ENCODE assay signal across 17 cellular contexts in the genomic region with DNA sequence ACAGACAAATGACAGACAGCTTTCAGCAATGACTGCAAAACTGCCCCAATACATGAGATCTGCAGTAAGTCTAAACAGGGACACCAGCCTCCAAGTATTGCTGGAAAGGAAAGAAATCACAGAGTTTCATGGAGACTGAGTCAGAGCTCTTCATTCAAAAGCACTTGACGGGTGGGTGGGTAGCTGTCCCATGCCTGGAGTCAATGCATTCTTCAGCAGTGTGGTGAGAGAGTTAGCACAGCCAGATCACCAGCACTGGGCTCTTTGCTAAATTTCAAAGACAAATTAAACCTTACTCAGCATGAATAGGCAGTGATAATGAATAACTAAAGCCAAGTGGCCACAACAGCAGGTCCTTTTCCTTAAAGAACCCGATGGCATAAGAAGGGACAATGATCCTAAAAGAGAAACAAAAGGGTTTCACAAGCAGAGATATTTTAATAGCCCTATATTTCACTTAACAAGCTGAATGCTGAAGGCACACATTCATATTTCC.
A peak's percentile ranks its signal among the peaks of the same experiment; 100 is the strongest.
DNase-seq lines count a peak whose midpoint lies in the region; ATAC-seq, FAIRE-seq and TF ChIP-seq lines count a peak whose summit lies in the region.
"Had no signal": no experiment of that assay in that cellular context is flagged by ENCODE, and none has a peak within 500 bp of the region (broad histone marks: within the 10 kb centered on the region; RNA-seq: fewer than 3 reads in every experiment).

No MANE protein-coding gene starts in this region.

- TF ChIP-seq POLR2A in A549 (IDR thresholded peaks at IDR 0.05; ENCODE audit: low read length) (no peak), K562 (conservative IDR thresholded peaks at IDR 0.05) (no peak)

- WGBS in A549 (ENCODE audit: missing lambda C conversion rate), result 22% methylated on average over 2 of the region's 2 CpGs
- 4% methylated on average over 2 of the region's 2 CpGs for WGBS in K562 (ENCODE audit: insufficient coverage, low coverage, missing lambda C conversion rate)

- DNase-seq in A549 (ENCODE audit: low read depth in 1 of 2, low spot score in 1 of 2) (no peak), EH (ENCODE audit: low read depth) (peak; percentile 48), K562 (ENCODE audit: extremely low read depth in 1 of 4, low spot score in 3 of 4) (no peak), kidney tubule cell (ENCODE audit: low spot score) (peak; percentile 44), NCI-H187 (lab: John Stamatoyannopoulos, UW) (no peak), NCI-H2107 treated with DMSO at 0.1 percent for 48 hours (lab: John Stamatoyannopoulos, UW; ENCODE audit: unreplicated experiment) (no peak)
- DNase-seq in activated CD4-positive, alpha-beta T cell treated with anti-CD3 and anti-CD28 coated beads for 1 hour, result no peak
- DNase-seq in activated T-cell treated with anti-CD3 and anti-CD28 coated beads, Interleukin-2, amount 50 U/mL, for 48 hours, result no peak
- DNase-seq: 8988T; DMS79 treated with DMSO at 0.1 percent for 48 hours; HCEC 1CT; NCI-H1105; NCI-H2081 treated with DMSO at 0.1 percent for 48 hours; NCI-H748 treated with DMSO at 0.1 percent for 48 hours; NK-92 treated with Interleukin-12 subunit alpha and Interleukin-12 subunit beta, amount 100 ng/mL, for 24 hours; Peyer's patch had no signal

- no TSS peak for BruUV-seq in K562 (replicated peaks; lab: Mats Ljungman, UMichigan)

- H3K4me1 ChIP-seq in A549, result peaks cover 14% of the 10 kb centered on the region; the same call in 2 of the 3 replicates
- no peaks in the 10 kb centered on the region for H3K4me1 ChIP-seq in K562 (replicated peaks in 1 of 2; ENCODE audit: control insufficient read depth in 2 of 2, insufficient read depth in 2 of 2, low read length in 2 of 2)
- H3K4me1 ChIP-seq: Peyer's patch, SJSA1 had no signal

- H3K9ac ChIP-seq in K562 (ENCODE audit: insufficient read depth in 1 of 2, low read depth in 2 of 2, low read length in 2 of 2), result no peak overlapping the region

- H3K27ac ChIP-seq in A549 (no peak overlapping the region), K562 (ENCODE audit: extremely low read depth, low read depth, low read length) (no peak overlapping the region)
- H3K27ac ChIP-seq: Peyer's patch, SJSA1 had no signal

- no peak overlapping the region for H3K4me3 ChIP-seq in A549
- H3K4me3 ChIP-seq in K562, result no peak overlapping the region
- H3K4me3 ChIP-seq: Peyer's patch, SJSA1 had no signal

- no peaks in the 10 kb centered on the region for H4K20me1 ChIP-seq in K562 (replicated peaks; ENCODE audit: control insufficient read depth, insufficient read depth, low read length)

- H3K9me1 ChIP-seq in K562 (ENCODE audit: control insufficient read depth, insufficient read depth, low read length), result no peaks in the 10 kb centered on the region

- TF ChIP-seq CTCF in A549 (IDR thresholded peaks at IDR 0.05), result no peak
- no peak for TF ChIP-seq CTCF in K562 (IDR thresholded peaks at IDR 0.05 in 2 of 3, conservative IDR thresholded peaks at IDR 0.05 in 1 of 3; ENCODE audit: insufficient read depth in 2 of 3, low read depth in 1 of 3, low read length in 3 of 3)

- no peaks in the 10 kb centered on the region for H3K36me3 ChIP-seq in K562 (ENCODE audit: control insufficient read depth, insufficient read depth, low read length)
- H3K36me3 ChIP-seq: Peyer's patch, SJSA1 had no signal

- intact Hi-C loops in K562 (cut with micrococcal nuclease), result no loop called here

- H2AFZ ChIP-seq in K562 (ENCODE audit: low read depth, low read length), result no peak overlapping the region

- POLR2A ChIA-PET in A549 (lab: Yijun Ruan, JAX) (no interaction called here), K562 (lab: Yijun Ruan, JAX) (no interaction called here)

- ATAC-seq in A549 (no peak), K562 (no peak)

- H3K79me2 ChIP-seq in K562 (ENCODE audit: control insufficient read depth, insufficient read depth, low read length), result no peaks in the 10 kb centered on the region

- TF ChIP-seq EP300 in A549 (IDR thresholded peaks at IDR 0.05), result no peak
- no peak for TF ChIP-seq EP300 in K562 (IDR thresholded peaks at IDR 0.05; ENCODE audit: low read length)

- CTCF ChIA-PET in A549 (lab: Yijun Ruan, JAX) (interaction anchor here (1.5 to 2.2 kb wide), 2 partner anchors 14 to 98 kb away, joined by 4 to 5 read pairs; no protein-coding TSS in a partner anchor), K562 (lab: Yijun Ruan, JAX; ENCODE audit: low intra/inter-chr PET ratio) (no interaction called here)

- TF ChIP-seq RAD21 in A549 (conservative IDR thresholded peaks at IDR 0.05 in 1 of 2, IDR thresholded peaks at IDR 0.05 in 1 of 2), result no peak
- no peak for TF ChIP-seq RAD21 in K562 (CRISPR knock-in tag; conservative IDR thresholded peaks at IDR 0.05 in 1 of 2, IDR thresholded peaks at IDR 0.05 in 1 of 2)

- no peaks in the 10 kb centered on the region for H3K27me3 ChIP-seq in K562 (ENCODE audit: control insufficient read depth in 2 of 2, insufficient read depth in 2 of 2, low read length in 2 of 2)
- H3K27me3 ChIP-seq: Peyer's patch, SJSA1 had no signal

- FAIRE-seq in A549 (lab: Jason Lieb, UNC) (no peak), K562 (lab: Jason Lieb, UNC) (no peak)

- in situ Hi-C loops in K562 (cut with MboI), result no loop called here

- H3K9me3 ChIP-seq in A549 (peaks cover 23% of the 10 kb centered on the region), K562 (replicated peaks; ENCODE audit: control insufficient read depth, insufficient read depth, low read depth, low read length) (no peaks in the 10 kb centered on the region)
- H3K9me3 ChIP-seq: SJSA1 had no signal

- H3K4me2 ChIP-seq in A549 (no peak overlapping the region), K562 (ENCODE audit: insufficient read depth, low read length) (no peak overlapping the region)

TF ChIP-seq in A549, 52 proteins besides CTCF, POLR2A, EP300 and RAD21:
- TF ChIP-seq MAFK (IDR thresholded peaks at IDR 0.05; ENCODE audit: partially characterized antibody) (peak; percentile 59), FOSL2 (IDR thresholded peaks at IDR 0.05) (no peak), FOSL2 (CRISPR knock-in tag; IDR thresholded peaks at IDR 0.05) (no peak), RNF2 (IDR thresholded peaks at IDR 0.05; ENCODE audit: borderline replicate concordance, low read depth) (no peak), MYC (IDR thresholded peaks at IDR 0.05; ENCODE audit: borderline replicate concordance, low read length) (no peak), KDM1A (IDR thresholded peaks at IDR 0.05; ENCODE audit: low read depth) (no peak), HOXB5 (CRISPR knock-in tag; IDR thresholded peaks at IDR 0.05) (no peak)
- TF ChIP-seq, protein P1, sequence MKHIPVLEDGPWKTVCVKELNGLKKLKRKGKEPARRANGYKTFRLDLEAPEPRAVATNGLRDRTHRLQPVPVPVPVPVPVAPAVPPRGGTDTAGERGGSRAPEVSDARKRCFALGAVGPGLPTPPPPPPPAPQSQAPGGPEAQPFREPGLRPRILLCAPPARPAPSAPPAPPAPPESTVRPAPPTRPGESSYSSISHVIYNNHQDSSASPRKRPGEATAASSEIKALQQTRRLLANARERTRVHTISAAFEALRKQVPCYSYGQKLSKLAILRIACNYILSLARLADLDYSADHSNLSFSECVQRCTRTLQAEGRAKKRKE (CRISPR knock-in tag; IDR thresholded peaks at IDR 0.05; ENCODE audit: low read depth), result no peak
TF ChIP-seq in A549: peak in this region for 1.

TF ChIP-seq in K562, 482 proteins besides CTCF, POLR2A, EP300 and RAD21:
- TF ChIP-seq CCAR2 (IDR thresholded peaks at IDR 0.05; ENCODE audit: low read depth, low read length) (no peak), MECOM (CRISPR knock-in tag; IDR thresholded peaks at IDR 0.05) (no peak), SUPT5H (IDR thresholded peaks at IDR 0.05) (no peak), ZNF24 (IDR thresholded peaks at IDR 0.05) (no peak), ZC3H11A (IDR thresholded peaks at IDR 0.05; ENCODE audit: low read depth, low read length) (no peak), NFYB (IDR thresholded peaks at IDR 0.05; ENCODE audit: extremely low read depth, insufficient read length) (no peak), ZNF316 (IDR thresholded peaks at IDR 0.05) (peak; percentile 31; the same call in 1 of the 2 replicates), SNIP1 (IDR thresholded peaks at IDR 0.05; ENCODE audit: low read depth) (no peak), TEAD4 (IDR thresholded peaks at IDR 0.05; ENCODE audit: low read length) (no peak), TEAD4 (CRISPR knock-in tag; IDR thresholded peaks at IDR 0.05; ENCODE audit: borderline replicate concordance) (no peak), BACH1 (tag; IDR thresholded peaks at IDR 0.05) (no peak), NR2C2 (CRISPR knock-in tag; IDR thresholded peaks at IDR 0.05) (no peak), NR2C2 (tag; IDR thresholded peaks at IDR 0.05) (no peak), ZNF175 (CRISPR knock-in tag; IDR thresholded peaks at IDR 0.05; ENCODE audit: low read depth) (no peak), DNMT1 (IDR thresholded peaks at IDR 0.05) (no peak), C11orf30 (IDR thresholded peaks at IDR 0.05; ENCODE audit: low read depth) (peak; percentile 21; the same call in 1 of the 2 replicates), MED1 (CRISPR knock-in tag; IDR thresholded peaks at IDR 0.05; ENCODE audit: borderline replicate concordance) (no peak), ZNF174 (CRISPR knock-in tag; IDR thresholded peaks at IDR 0.05) (no peak), YBX1 (IDR thresholded peaks at IDR 0.05) (no peak)
- TF ChIP-seq, protein P2, sequence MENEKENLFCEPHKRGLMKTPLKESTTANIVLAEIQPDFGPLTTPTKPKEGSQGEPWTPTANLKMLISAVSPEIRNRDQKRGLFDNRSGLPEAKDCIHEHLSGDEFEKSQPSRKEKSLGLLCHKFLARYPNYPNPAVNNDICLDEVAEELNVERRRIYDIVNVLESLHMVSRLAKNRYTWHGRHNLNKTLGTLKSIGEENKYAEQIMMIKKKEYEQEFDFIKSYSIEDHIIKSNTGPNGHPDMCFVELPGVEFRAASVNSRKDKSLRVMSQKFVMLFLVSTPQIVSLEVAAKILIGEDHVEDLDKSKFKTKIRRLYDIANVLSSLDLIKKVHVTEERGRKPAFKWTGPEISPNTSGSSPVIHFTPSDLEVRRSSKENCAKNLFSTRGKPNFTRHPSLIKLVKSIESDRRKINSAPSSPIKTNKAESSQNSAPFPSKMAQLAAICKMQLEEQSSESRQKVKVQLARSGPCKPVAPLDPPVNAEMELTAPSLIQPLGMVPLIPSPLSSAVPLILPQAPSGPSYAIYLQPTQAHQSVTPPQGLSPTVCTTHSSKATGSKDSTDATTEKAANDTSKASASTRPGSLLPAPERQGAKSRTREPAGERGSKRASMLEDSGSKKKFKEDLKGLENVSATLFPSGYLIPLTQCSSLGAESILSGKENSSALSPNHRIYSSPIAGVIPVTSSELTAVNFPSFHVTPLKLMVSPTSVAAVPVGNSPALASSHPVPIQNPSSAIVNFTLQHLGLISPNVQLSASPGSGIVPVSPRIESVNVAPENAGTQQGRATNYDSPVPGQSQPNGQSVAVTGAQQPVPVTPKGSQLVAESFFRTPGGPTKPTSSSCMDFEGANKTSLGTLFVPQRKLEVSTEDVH (IDR thresholded peaks at IDR 0.05; ENCODE audit: low read depth, partially characterized antibody), result no peak

Comparison
In these comparisons a context has a peak if more than half of its experiments do, and no peak if none do; other contexts are left out.
1. DNase-seq: peak in EH (single experiment) and kidney tubule cell (single experiment); none in A549 (0 of 2), K562 (0 of 4), activated CD4-positive, alpha-beta T cell treated with anti-CD3 and anti-CD28 coated beads for 1 hour (single experiment), NCI-H187 (0 of 2), activated T-cell treated with anti-CD3 and anti-CD28 coated beads, Interleukin-2, amount 50 U/mL, for 48 hours (0 of 2) and NCI-H2107 treated with DMSO at 0.1 percent for 48 hours (single experiment).
2. Of the 35 proteins assayed by ChIP-seq in both K562 and A549: peak only in K562: none; only in A549: MAFK; in both: none; in neither: 34.